9 cellular contexts compared by ENCODE assay signal in the genomic region with DNA sequence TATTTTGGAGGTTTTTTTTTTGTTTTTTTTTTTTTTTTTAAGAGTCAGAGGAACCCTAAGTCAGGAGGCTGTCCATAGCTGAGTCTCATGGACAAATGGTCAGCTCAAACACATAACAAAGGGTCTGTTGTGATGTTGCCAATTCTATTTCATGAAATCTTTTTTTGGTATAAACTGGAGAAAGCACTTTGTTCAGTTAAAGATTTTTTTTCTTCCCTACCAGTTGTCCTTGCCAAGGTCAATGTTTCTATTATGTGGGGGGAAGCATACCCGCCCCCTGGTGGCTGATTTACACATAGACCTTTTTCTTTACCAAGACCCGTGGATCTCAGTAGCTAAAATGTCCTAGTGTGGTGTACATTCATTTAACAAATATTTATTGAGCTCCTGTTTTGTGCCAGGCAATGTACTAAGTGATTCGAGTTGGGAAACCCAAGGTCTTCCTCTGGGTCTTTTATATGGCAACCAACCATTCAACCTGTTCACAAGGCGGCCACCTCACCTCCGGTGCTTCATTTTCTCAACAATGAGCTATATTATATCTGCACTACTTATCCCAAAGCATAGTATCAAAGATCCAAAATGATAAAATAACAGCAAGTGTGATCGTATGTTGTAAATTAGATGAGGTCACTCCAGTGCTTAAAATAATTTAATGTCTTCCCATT.
DNase-seq lines count a peak whose midpoint lies in the region; ATAC-seq and TF ChIP-seq lines count a peak whose summit lies in the region.
"Had no signal": no experiment of that assay in that cellular context is flagged by ENCODE, and none has a peak within 500 bp of the region (broad histone marks: within the 10 kb centered on the region; RNA-seq: fewer than 3 reads in every experiment).

No MANE protein-coding gene starts in this region.

- no peaks in the 10 kb centered on the region for H3K4me1 Mint-ChIP-seq in glutamatergic neuron (ENCODE audit: low read depth, unreplicated experiment)

- no peaks in the 10 kb centered on the region for H3K79me2 ChIP-seq in MM.1S (ENCODE audit: low read length)

- H3K27me3 ChIP-seq in MM.1S (replicated peaks; ENCODE audit: insufficient read depth, low read length) = no peaks in the 10 kb centered on the region
- H3K27me3 ChIP-seq: BLaER1 had no signal

- ATAC-seq in GM19395 (IDR thresholded peaks at IDR 0.05; ENCODE audit: unreplicated experiment) (peak; percentile 73), sciatic nerve (peak; percentile 97), GM19324 (IDR thresholded peaks at IDR 0.05; ENCODE audit: low FRiP score, unreplicated experiment) (no peak)

- H3K9me3 ChIP-seq in MM.1S (replicated peaks; ENCODE audit: insufficient read depth, low read length) = no peaks in the 10 kb centered on the region

- no peaks in the 10 kb centered on the region for H3K9me3 Mint-ChIP-seq in glutamatergic neuron (ENCODE audit: unreplicated experiment)

- no peak overlapping the region for H3K27ac ChIP-seq in MM.1S (ENCODE audit: low read length)
- H3K27ac ChIP-seq: BLaER1 had no signal

- no peak overlapping the region for H3K27ac Mint-ChIP-seq in glutamatergic neuron (ENCODE audit: unreplicated experiment)

- H3K4me1 ChIP-seq in MM.1S (ENCODE audit: low read length) = no peaks in the 10 kb centered on the region

- no peak overlapping the region for H3K9ac ChIP-seq in MM.1S (ENCODE audit: low read length)
- H3K9ac ChIP-seq: BLaER1 had no signal

- no peaks in the 10 kb centered on the region for H4K20me1 ChIP-seq in MM.1S (ENCODE audit: insufficient read depth, low read length)
- H4K20me1 ChIP-seq: BLaER1 had no signal

- no peaks in the 10 kb centered on the region for H3K27me3 Mint-ChIP-seq in glutamatergic neuron (ENCODE audit: unreplicated experiment)

- no peak overlapping the region for H2AFZ ChIP-seq in MM.1S (ENCODE audit: low read length)

- no peak overlapping the region for H3K4me3 Mint-ChIP-seq in glutamatergic neuron (ENCODE audit: unreplicated experiment)

- H3K36me3 ChIP-seq in MM.1S (replicated peaks; ENCODE audit: insufficient read depth, low read length) = no peaks in the 10 kb centered on the region
- H3K36me3 ChIP-seq: BLaER1 had no signal

- no peaks in the 10 kb centered on the region for H3F3A ChIP-seq in MM.1S (ENCODE audit: insufficient read depth, low read length)

- intact Hi-C loops in sciatic nerve (cut with DNase I) = no loop called here

- H3K36me3 Mint-ChIP-seq in glutamatergic neuron (ENCODE audit: unreplicated experiment) = no peaks in the 10 kb centered on the region

- H3K9me2 ChIP-seq in MM.1S (replicated peaks; ENCODE audit: insufficient read depth, low read length) = no peaks in the 10 kb centered on the region

- H3K4me2 ChIP-seq in MM.1S (ENCODE audit: low read depth, low read length) = no peak overlapping the region
- H3K4me2 ChIP-seq: BLaER1 had no signal

- TF ChIP-seq CTCF in MM.1S (IDR thresholded peaks at IDR 0.05; ENCODE audit: low read length) (peak; percentile 82), WI38 (IDR thresholded peaks at IDR 0.05; ENCODE audit: low read depth, low read length) (peak; percentile 49), glutamatergic neuron (IDR thresholded peaks at IDR 0.05; ENCODE audit: partially characterized antibody, unreplicated experiment) (peak; percentile 79)

- H3K4me3 ChIP-seq in MM.1S (ENCODE audit: low read length) (no peak overlapping the region), WI38 (ENCODE audit: low read depth, low read length) (no peak overlapping the region)
- H3K4me3 ChIP-seq: BLaER1 had no signal

- DNase-seq in NCI-H1417 (lab: John Stamatoyannopoulos, UW) (peak in 2 of 3 experiments; percentile 38 to 42), NCI-H1417 treated with DMSO at 0.1 percent for 48 hours (lab: John Stamatoyannopoulos, UW) (no peak), MM.1S (peak; percentile 69), glutamatergic neuron (peak; percentile 30), sciatic nerve (ENCODE audit: low spot score) (peak; percentile 76)
